In the genomic region with DNA sequence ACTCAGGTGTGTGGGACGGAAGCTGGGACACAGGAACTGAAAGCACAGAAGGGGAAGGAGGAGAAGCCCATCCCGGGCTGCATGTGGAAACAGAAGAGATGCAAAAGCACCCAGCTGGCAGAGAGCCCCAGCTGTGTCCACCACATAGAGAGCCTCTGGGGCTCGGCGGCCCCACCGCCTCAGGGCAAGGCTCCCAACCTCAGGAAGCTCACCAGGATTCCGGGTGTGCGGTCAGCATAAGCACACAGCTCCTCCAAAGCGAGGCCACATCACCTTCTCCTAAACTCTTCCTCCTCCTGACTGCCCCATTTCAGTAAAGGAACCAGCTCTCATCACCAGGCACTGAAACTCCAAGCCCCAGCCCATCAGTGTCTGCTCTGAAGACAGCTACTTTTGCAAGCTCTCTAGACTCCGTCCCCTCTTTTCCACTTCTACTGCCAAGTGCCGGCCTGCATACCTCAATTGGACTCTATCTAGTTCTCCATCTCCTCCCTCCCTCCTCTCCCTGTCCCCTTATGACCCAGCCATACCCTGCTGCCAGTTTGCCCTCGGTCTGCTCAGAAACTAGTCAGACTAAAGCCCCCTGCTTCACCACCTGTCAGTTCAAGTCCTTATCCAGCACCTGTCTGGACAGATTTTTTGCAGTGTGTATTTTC, we compare ENCODE assay signal across 9 cellular contexts. TPM values are rescaled to one million over a fixed set of nuclear protein-coding genes. Genes with fewer than 3 reads are reported as not detected.
A peak's percentile ranks its signal among the peaks of the same experiment; 100 is the strongest.
DNase-seq lines count a peak whose midpoint lies in the region; ATAC-seq and TF ChIP-seq lines count a peak whose summit lies in the region.
"Had no signal": no experiment of that assay in that cellular context is flagged by ENCODE, and none has a peak within 500 bp of the region (broad histone marks: within the 10 kb centered on the region; RNA-seq: fewer than 3 reads in every experiment).

No MANE protein-coding gene starts in this region.

- WGBS in esophagus squamous epithelium, 2 donors = 45 to 53% methylated on average over 11 of the region's 11 CpGs
- 29 to 45% (median 32%) methylated on average over 11 of the region's 11 CpGs for WGBS in spleen, 5 donors

- H3K4me3 ChIP-seq in esophagus squamous epithelium (no peak overlapping the region), spleen (peak overlapping the region in 1 of 8 donors; percentile 44)
- H3K4me3 ChIP-seq: body of pancreas had no signal

- H3K27me3 ChIP-seq in esophagus squamous epithelium (no peaks in the 10 kb centered on the region), spleen (replicated peaks in 1 of 7) (no peaks in the 10 kb centered on the region)
- H3K27me3 ChIP-seq: body of pancreas had no signal

- H3K27ac ChIP-seq in esophagus squamous epithelium = peak overlapping the region in 3 of 4 donors; percentile 50 to 78 (median 55)
- peak overlapping the region in 7 of 8 donors; percentile 44 to 96 (median 89) for H3K27ac ChIP-seq in spleen

- no peaks in the 10 kb centered on the region for H3K36me3 ChIP-seq in esophagus squamous epithelium
- H3K36me3 ChIP-seq in spleen = peaks cover 0 to 17% (median 0%) of the 10 kb centered on the region in 6 donors

- H3K4me1 ChIP-seq in esophagus squamous epithelium = peaks cover 54 to 95% (median 70%) of the 10 kb centered on the region in 3 donors
- H3K4me1 ChIP-seq in spleen = peaks cover 66 to 100% (median 96%) of the 10 kb centered on the region in 6 donors

- intact Hi-C loops in esophagus squamous epithelium (cut with DNase I) = no loop called here
- intact Hi-C loops in spleen (cut with DNase I; ENCODE audit: low total_unique reads) = loop anchor here (10.0 kb wide), 1 partner anchor 48 kb away; no protein-coding TSS in a partner anchor

- DNase-seq in NCI-H524 treated with DMSO at 0.1 percent for 48 hours (lab: John Stamatoyannopoulos, UW) (peak; percentile 56), esophagus squamous epithelium (lab: John Stamatoyannopoulos, UW) (no peak), spleen (no peak), NCI-H510A (lab: John Stamatoyannopoulos, UW) (no peak), NCI-H446 treated with DMSO at 0.1 percent for 48 hours (lab: John Stamatoyannopoulos, UW) (no peak)

- TF ChIP-seq CTCF in esophagus squamous epithelium (IDR thresholded peaks at IDR 0.05) (no peak), spleen (IDR thresholded peaks at IDR 0.05 in 8 of 11, conservative IDR thresholded peaks at IDR 0.05 in 3 of 11) (no peak)

- H3K9me3 ChIP-seq in esophagus squamous epithelium = no peaks in the 10 kb centered on the region
- H3K9me3 ChIP-seq in spleen = no peaks in the 10 kb centered on the region
- H3K9me3 ChIP-seq: body of pancreas had no signal

- TF ChIP-seq POLR2A in esophagus squamous epithelium (IDR thresholded peaks at IDR 0.05) (no peak), spleen (IDR thresholded peaks at IDR 0.05) (no peak)

- ATAC-seq in GM19395 (IDR thresholded peaks at IDR 0.05; ENCODE audit: unreplicated experiment) (peak; percentile 18), HG02885 (IDR thresholded peaks at IDR 0.05; ENCODE audit: poor library complexity, unreplicated experiment) (no peak), HG03280 (IDR thresholded peaks at IDR 0.05; ENCODE audit: unreplicated experiment) (no peak)

RNA-seq across cellular contexts. Expression of gene ST3GAL2, which starts 6.0 kb away (rescaled TPM):
- total RNA-seq in esophagus squamous epithelium = 1 to 10 TPM in 3 of 4 donors, under 1 TPM in 1; 0.80 to 6.5 (median 3.0) TPM
- total RNA-seq in spleen = 10 to 100 TPM; 33.1 to 66.9 (median 48.1) TPM
- polyA plus RNA-seq in spleen = 10 to 100 TPM in 1 of 3 donors, 1 to 10 TPM in 2; 5.2 to 16.5 (median 7.2) TPM

RNA-seq across cellular contexts. Expression of gene FCSK, which starts 21.5 kb away (rescaled TPM):
- total RNA-seq in esophagus squamous epithelium (10 to 100 TPM; 10.2 to 13.0 (median 11.0) TPM), spleen (10 to 100 TPM; 20.8 to 31.9 (median 27.1) TPM)
- 10 to 100 TPM in 2 of 3 donors, 1 to 10 TPM in 1; 8.1 to 18.6 (median 16.7) TPM for polyA plus RNA-seq in spleen

Comparison
In these comparisons a context has a peak if more than half of its experiments do, and no peak if none do; other contexts are left out.
1. RNA of gene ST3GAL2, which starts 6.0 kb away (total RNA-seq): 33.1 to 66.9 TPM in spleen; 0.80 to 6.5 TPM in esophagus squamous epithelium; every median in the first group is over 4 times any median in the second.